In the genomic region with DNA sequence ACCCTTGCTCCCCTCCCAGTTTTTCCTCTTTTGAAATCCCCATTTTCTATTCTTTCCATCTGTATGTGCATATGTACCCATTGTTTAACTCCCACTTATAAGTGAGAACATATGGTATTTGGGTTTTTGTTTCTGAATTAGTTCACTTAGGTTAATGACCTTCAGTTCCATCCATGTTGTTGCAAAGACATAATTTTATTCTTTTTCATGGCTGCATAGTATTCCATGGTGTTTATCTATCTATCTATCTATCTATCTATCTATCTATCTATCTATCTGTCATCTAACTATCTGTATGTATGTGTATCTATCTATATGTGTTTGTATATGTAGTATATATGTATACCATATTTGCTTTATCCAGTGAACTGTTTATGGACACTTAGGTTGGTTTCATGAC, we compare ENCODE assay signal across 3 cellular contexts.
TF ChIP-seq lines count a peak whose summit lies in the region.

No MANE protein-coding gene starts in this region.

TF ChIP-seq in HEK293, 187 proteins besides CTCF, POLR2A, EP300 and RAD21:
- TF ChIP-seq ZNF146 (tag by site-specific recombination; IDR thresholded peaks at IDR 0.05) = peak; percentile 83
- no peak for TF ChIP-seq ZFP69B (tag by site-specific recombination; IDR thresholded peaks at IDR 0.05)

TF ChIP-seq in K562, 482 proteins besides CTCF, POLR2A, EP300 and RAD21 (continues in another document):
- TF ChIP-seq POLR3A (IDR thresholded peaks at IDR 0.05; ENCODE audit: borderline replicate concordance, extremely low read depth, insufficient read depth, insufficient read length) = no peak
- TF ChIP-seq CCNT2 (IDR thresholded peaks at IDR 0.05; ENCODE audit: borderline replicate concordance, extremely low read depth, insufficient read length, low read depth, low read length) = no peak
- TF ChIP-seq, protein P1, sequence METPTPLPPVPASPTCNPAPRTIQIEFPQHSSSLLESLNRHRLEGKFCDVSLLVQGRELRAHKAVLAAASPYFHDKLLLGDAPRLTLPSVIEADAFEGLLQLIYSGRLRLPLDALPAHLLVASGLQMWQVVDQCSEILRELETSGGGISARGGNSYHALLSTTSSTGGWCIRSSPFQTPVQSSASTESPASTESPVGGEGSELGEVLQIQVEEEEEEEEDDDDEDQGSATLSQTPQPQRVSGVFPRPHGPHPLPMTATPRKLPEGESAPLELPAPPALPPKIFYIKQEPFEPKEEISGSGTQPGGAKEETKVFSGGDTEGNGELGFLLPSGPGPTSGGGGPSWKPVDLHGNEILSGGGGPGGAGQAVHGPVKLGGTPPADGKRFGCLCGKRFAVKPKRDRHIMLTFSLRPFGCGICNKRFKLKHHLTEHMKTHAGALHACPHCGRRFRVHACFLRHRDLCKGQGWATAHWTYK (CRISPR knock-in tag; IDR thresholded peaks at IDR 0.05) = no peak
- TF ChIP-seq, protein P2, sequence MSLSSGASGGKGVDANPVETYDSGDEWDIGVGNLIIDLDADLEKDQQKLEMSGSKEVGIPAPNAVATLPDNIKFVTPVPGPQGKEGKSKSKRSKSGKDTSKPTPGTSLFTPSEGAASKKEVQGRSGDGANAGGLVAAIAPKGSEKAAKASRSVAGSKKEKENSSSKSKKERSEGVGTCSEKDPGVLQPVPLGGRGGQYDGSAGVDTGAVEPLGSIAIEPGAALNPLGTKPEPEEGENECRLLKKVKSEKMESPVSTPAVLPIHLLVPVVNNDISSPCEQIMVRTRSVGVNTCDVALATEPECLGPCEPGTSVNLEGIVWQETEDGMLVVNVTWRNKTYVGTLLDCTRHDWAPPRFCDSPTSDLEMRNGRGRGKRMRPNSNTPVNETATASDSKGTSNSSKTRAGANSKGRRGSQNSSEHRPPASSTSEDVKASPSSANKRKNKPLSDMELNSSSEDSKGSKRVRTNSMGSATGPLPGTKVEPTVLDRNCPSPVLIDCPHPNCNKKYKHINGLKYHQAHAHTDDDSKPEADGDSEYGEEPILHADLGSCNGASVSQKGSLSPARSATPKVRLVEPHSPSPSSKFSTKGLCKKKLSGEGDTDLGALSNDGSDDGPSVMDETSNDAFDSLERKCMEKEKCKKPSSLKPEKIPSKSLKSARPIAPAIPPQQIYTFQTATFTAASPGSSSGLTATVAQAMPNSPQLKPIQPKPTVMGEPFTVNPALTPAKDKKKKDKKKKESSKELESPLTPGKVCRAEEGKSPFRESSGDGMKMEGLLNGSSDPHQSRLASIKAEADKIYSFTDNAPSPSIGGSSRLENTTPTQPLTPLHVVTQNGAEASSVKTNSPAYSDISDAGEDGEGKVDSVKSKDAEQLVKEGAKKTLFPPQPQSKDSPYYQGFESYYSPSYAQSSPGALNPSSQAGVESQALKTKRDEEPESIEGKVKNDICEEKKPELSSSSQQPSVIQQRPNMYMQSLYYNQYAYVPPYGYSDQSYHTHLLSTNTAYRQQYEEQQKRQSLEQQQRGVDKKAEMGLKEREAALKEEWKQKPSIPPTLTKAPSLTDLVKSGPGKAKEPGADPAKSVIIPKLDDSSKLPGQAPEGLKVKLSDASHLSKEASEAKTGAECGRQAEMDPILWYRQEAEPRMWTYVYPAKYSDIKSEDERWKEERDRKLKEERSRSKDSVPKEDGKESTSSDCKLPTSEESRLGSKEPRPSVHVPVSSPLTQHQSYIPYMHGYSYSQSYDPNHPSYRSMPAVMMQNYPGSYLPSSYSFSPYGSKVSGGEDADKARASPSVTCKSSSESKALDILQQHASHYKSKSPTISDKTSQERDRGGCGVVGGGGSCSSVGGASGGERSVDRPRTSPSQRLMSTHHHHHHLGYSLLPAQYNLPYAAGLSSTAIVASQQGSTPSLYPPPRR (CRISPR knock-in tag; IDR thresholded peaks at IDR 0.05; ENCODE audit: borderline replicate concordance) = no peak
- TF ChIP-seq, protein P3, sequence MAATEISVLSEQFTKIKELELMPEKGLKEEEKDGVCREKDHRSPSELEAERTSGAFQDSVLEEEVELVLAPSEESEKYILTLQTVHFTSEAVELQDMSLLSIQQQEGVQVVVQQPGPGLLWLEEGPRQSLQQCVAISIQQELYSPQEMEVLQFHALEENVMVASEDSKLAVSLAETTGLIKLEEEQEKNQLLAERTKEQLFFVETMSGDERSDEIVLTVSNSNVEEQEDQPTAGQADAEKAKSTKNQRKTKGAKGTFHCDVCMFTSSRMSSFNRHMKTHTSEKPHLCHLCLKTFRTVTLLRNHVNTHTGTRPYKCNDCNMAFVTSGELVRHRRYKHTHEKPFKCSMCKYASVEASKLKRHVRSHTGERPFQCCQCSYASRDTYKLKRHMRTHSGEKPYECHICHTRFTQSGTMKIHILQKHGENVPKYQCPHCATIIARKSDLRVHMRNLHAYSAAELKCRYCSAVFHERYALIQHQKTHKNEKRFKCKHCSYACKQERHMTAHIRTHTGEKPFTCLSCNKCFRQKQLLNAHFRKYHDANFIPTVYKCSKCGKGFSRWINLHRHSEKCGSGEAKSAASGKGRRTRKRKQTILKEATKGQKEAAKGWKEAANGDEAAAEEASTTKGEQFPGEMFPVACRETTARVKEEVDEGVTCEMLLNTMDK (IDR thresholded peaks at IDR 0.05; ENCODE audit: borderline replicate concordance, insufficient read depth, low read depth, low read length, poor library complexity, severe bottlenecking) = no peak
- no peak for TF ChIP-seq NCOA2 (IDR thresholded peaks at IDR 0.05; ENCODE audit: partially characterized antibody in 2 of 2)
- peak; percentile 23 for TF ChIP-seq RBM25 (IDR thresholded peaks at IDR 0.05; ENCODE audit: low read depth, low read length, severe bottlenecking)
- no peak for TF ChIP-seq ETV5 (CRISPR knock-in tag; IDR thresholded peaks at IDR 0.05; ENCODE audit: low read depth)
- TF ChIP-seq GTF2A2 (tag; IDR thresholded peaks at IDR 0.05) = no peak
- TF ChIP-seq, protein P4, sequence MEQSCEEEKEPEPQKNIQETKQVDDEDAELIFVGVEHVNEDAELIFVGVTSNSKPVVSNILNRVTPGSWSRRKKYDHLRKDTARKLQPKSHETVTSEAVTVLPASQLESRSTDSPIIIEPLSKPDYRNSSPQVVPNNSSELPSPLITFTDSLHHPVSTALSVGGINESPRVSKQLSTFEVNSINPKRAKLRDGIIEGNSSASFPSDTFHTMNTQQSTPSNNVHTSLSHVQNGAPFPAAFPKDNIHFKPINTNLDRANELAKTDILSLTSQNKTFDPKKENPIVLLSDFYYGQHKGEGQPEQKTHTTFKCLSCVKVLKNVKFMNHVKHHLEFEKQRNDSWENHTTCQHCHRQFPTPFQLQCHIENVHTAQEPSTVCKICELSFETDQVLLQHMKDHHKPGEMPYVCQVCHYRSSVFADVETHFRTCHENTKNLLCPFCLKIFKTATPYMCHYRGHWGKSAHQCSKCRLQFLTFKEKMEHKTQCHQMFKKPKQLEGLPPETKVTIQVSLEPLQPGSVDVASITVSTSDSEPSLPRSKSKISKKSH (CRISPR knock-in tag; IDR thresholded peaks at IDR 0.05) = no peak
- TF ChIP-seq, protein P5, sequence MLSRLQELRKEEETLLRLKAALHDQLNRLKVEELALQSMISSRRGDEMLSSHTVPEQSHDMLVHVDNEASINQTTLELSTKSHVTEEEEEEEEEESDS (CRISPR knock-in tag; IDR thresholded peaks at IDR 0.05) = no peak
- no peak for TF ChIP-seq RCOR1 (IDR thresholded peaks at IDR 0.05; ENCODE audit: borderline replicate concordance in 1 of 2, low read depth in 2 of 2, low read length in 2 of 2)
- TF ChIP-seq SOX6 (IDR thresholded peaks at IDR 0.05) = no peak
- no peak for TF ChIP-seq ATF7 (IDR thresholded peaks at IDR 0.05)
- TF ChIP-seq ZKSCAN3 (CRISPR knock-in tag; IDR thresholded peaks at IDR 0.05) = no peak

TF ChIP-seq in H1, 55 proteins besides CTCF, POLR2A, EP300 and RAD21:
- TF ChIP-seq TBP (IDR thresholded peaks at IDR 0.05; ENCODE audit: low read depth, low read length) (no peak), KDM1A (IDR thresholded peaks at IDR 0.05; ENCODE audit: borderline replicate concordance, low read length) (0 out of 2 replicates have a peak, but pooled peaks have one; percentile 34)
